ENCODE assay signal across 17 cellular contexts in the genomic region with DNA sequence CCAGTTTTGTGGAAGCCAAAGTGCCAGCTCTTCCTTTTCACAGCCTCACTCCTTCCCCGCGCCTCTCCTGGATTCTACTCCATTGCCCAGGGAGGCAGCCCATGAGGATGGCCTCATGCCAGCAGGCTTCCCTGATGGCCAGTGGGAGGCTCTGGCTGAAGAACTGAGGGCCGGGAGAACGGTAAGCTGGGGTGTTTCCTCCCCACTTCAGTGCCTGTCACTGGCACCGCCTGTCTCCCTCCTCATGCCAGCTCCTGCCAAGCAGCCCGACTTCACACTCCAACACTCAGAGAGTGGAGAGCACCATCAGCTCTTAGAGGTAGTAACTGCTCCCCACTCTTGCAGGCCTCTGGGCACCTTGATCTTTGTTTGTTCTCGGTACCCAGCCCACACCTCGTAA.
"Had no signal": no experiment of that assay in that cellular context is flagged by ENCODE, and none has a peak within 500 bp of the region (broad histone marks: within the 10 kb centered on the region; RNA-seq: fewer than 3 reads in every experiment).

No MANE protein-coding gene starts in this region.

- H3K4me1 ChIP-seq: colonic mucosa, right lobe of liver, suprapubic skin had no signal

- ATAC-seq: activated T-cell treated with anti-CD3 and anti-CD28 coated beads, Interleukin-2, amount 50 U/mL, for 4 hours; gastrocnemius medialis; right lobe of liver; stimulated activated naive B cell treated with anti-CD40 and anti-IgM and Interleukin-4, amounts not matched to agents 10 μg/mL and 1 μg/mL and 100 μg/mL, for 72 hours had no signal

- DNase-seq: activated CD4-positive, alpha-beta memory T cell treated with anti-CD3 and anti-CD28 coated beads for 36 hours; activated effector memory CD4-positive, alpha-beta T cell treated with anti-CD3 and anti-CD28 coated beads, Interleukin-2, amount 50 U/mL, for 16 hours; activated naive CD8-positive, alpha-beta T cell treated with anti-CD3 and anti-CD28 coated beads for 36 hours; activated T-cell treated with anti-CD3 and anti-CD28 coated beads, Interleukin-2, amount 50 U/mL, for 4 hours; aorta; colonic mucosa; effector CD8-positive, alpha-beta T cell; gastrocnemius medialis; kidney; lower lobe of right lung; naive B cell; right lobe of liver; spleen; stimulated activated CD4-positive, alpha-beta T cell treated with anti-CD3 and anti-CD28 coated beads, Interleukin-1b, Interleukin-23, amount 100 ng/mL, for 48 hours; stimulated activated naive B cell treated with anti-CD40 and anti-IgM and Interleukin-4, amounts not matched to agents 10 μg/mL and 1 μg/mL and 100 μg/mL, for 72 hours; T-helper 9 cell had no signal

- H3K36me3 ChIP-seq: colonic mucosa, gastrocnemius medialis, lower lobe of right lung, right lobe of liver, spleen, suprapubic skin had no signal

- H3K4me3 ChIP-seq: colonic mucosa, gastrocnemius medialis, lower lobe of right lung, right lobe of liver, spleen, suprapubic skin had no signal

- H3K27ac ChIP-seq: colonic mucosa, right lobe of liver, suprapubic skin had no signal

- H3K9me3 ChIP-seq: colonic mucosa, gastrocnemius medialis, lower lobe of right lung, right lobe of liver, suprapubic skin had no signal

- H3K27me3 ChIP-seq: colonic mucosa, gastrocnemius medialis, right lobe of liver, suprapubic skin had no signal
